In the genomic region with DNA sequence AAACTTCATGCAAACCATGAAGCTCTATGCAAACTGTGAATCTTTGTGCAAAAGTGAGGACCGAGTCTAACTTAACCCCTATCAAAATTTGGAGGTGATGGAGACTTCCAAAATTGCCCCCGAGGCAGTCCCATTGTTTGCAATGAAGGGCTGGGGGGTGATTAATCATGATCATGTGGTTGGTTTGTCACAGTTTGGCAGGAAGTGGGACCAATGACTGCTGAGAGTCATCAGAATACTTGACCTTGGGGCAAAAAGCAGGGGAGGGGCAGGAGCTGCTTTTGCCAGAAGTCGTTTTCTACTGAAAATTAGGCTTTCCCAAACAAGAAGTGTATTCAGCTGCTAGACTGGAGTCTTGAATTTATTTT, we compare ENCODE assay signal across 11 cellular contexts. TPM values are rescaled to one million over a fixed set of nuclear protein-coding genes. Genes with fewer than 3 reads are reported as not detected.
DNase-seq lines count a peak whose midpoint lies in the region; ATAC-seq, FAIRE-seq and TF ChIP-seq lines count a peak whose summit lies in the region.
"Had no signal": no experiment of that assay in that cellular context is flagged by ENCODE, and none has a peak within 500 bp of the region (broad histone marks: within the 10 kb centered on the region; RNA-seq: fewer than 3 reads in every experiment).

No MANE protein-coding gene starts in this region.

- no TSS peak for BruUV-seq in A673 (replicated peaks; lab: Mats Ljungman, UMichigan)

- peaks cover 6% of the 10 kb centered on the region for H3K36me3 ChIP-seq in A673 (ENCODE audit: insufficient read depth, low read length, poor library complexity, severe bottlenecking)
- peaks cover 4% of the 10 kb centered on the region for H3K36me3 ChIP-seq in adipocyte (ENCODE audit: control insufficient read depth, insufficient read depth, low read length, severe bottlenecking)

- DNase-seq in A673 (ENCODE audit: low spot score) (peak; percentile 57), HTR-8/SVneo (ENCODE audit: insufficient read length, low spot score) (peak; percentile 67), adipocyte (ENCODE audit: low read depth) (peak; percentile 36), kidney tubule cell (ENCODE audit: low spot score) (peak; percentile 60), SK-N-DZ (ENCODE audit: low spot score) (no peak)
- no peak for DNase-seq in central memory CD4-positive, alpha-beta T cell
- DNase-seq: effector CD8-positive, alpha-beta T cell; naive B cell; NCI-H774 had no signal

- H3K9ac ChIP-seq in adipocyte (ENCODE audit: low read length): no peak overlapping the region

- no peak for ATAC-seq in GM18907 (IDR thresholded peaks at IDR 0.05; ENCODE audit: unreplicated experiment)
- no peak for ATAC-seq in HG02763 (IDR thresholded peaks at IDR 0.05; ENCODE audit: unreplicated experiment)

- H3K4me1 ChIP-seq in A673 (ENCODE audit: insufficient read depth, low read length, poor library complexity, severe bottlenecking) (peaks cover 63% of the 10 kb centered on the region), adipocyte (ENCODE audit: control insufficient read depth, insufficient read depth, low read length) (peaks cover 59% of the 10 kb centered on the region)

- POLR2A ChIA-PET in A673 (lab: Charles Lee; ENCODE audit: low non-redundant PET): no interaction called here

- peak overlapping the region; percentile 51 for H3K27ac ChIP-seq in A673 (ENCODE audit: low read depth, low read length, poor library complexity, severe bottlenecking)

- H3K27me3 ChIP-seq in A673 (replicated peaks; ENCODE audit: insufficient read depth, low read depth, low read length, poor library complexity) (no peaks in the 10 kb centered on the region), adipocyte (replicated peaks; ENCODE audit: control insufficient read depth, insufficient read depth, low read length) (no peaks in the 10 kb centered on the region)

- H3K9me3 ChIP-seq in A673 (ENCODE audit: low read depth, low read length, poor library complexity, severe bottlenecking) (no peaks in the 10 kb centered on the region), adipocyte (ENCODE audit: control insufficient read depth, low read length) (no peaks in the 10 kb centered on the region)

- no peak for FAIRE-seq in HTR-8/SVneo (lab: Jason Lieb, UNC)

- intact Hi-C loops in A673 (cut with micrococcal nuclease; ENCODE audit: unreplicated experiment): no loop called here

- CTCF ChIA-PET in A673 (lab: Charles Lee): no interaction called here

- H3K4me3 ChIP-seq in A673 (ENCODE audit: low read depth, low read length, poor library complexity, severe bottlenecking) (no peak overlapping the region), adipocyte (ENCODE audit: low read length) (peak overlapping the region; percentile 15)

- no peak for TF ChIP-seq CTCF in A673 (conservative IDR thresholded peaks at IDR 0.05; ENCODE audit: low read depth, low read length)

RNA-seq across cellular contexts. Expression of a gene that starts 23.2 kb away (rescaled TPM):
- total RNA-seq in A673 (2021): 82.7 and 89.1 TPM in 2 replicates
- 3.6 and 5.8 TPM in 2 replicates for polyA plus RNA-seq in SK-N-DZ (2014; cell fraction: cytosol; rRNA removed)
- polyA plus RNA-seq in SK-N-DZ (2014; cell fraction: nucleus; rRNA removed): 2.8 and 3.4 TPM in 2 replicates

Comparison
In these comparisons a context has a peak if more than half of its experiments do, and no peak if none do; other contexts are left out.
1. DNase-seq: peak in A673 (single experiment), HTR-8/SVneo (single experiment), adipocyte (single experiment) and kidney tubule cell (single experiment); none in SK-N-DZ (single experiment) and central memory CD4-positive, alpha-beta T cell (single experiment).